3 cellular contexts compared by ENCODE assay signal in the genomic region with DNA sequence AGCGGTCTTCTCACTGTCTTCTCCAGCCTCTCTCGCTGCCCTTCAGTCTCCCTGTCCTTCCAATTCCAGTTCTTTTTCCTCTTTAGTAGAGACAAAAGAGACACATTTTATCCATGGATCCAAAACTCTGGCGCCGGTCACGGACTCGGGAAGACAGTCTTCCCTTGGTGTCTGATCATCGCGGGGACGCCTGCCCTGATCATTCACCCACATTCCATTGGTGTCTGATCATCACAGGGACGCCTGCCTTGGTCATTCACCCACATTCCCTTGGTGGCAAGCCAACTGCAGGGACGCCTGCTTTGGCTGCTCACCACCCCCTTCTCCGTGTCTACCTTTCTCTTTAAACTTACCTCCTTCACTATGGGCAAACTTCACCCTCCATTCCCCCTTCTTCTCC.
"Had no signal": no experiment of that assay in that cellular context is flagged by ENCODE, and none has a peak within 500 bp of the region (broad histone marks: within the 10 kb centered on the region; RNA-seq: fewer than 3 reads in every experiment).

No MANE protein-coding gene starts in this region.

- DNase-seq: GDM1, GF-D8 had no signal

- ATAC-seq: GM12878 had no signal

- H3K4me3 ChIP-seq: GM12878 had no signal
